Comparison of ENCODE assay signal across 1 cellular context in the genomic region with DNA sequence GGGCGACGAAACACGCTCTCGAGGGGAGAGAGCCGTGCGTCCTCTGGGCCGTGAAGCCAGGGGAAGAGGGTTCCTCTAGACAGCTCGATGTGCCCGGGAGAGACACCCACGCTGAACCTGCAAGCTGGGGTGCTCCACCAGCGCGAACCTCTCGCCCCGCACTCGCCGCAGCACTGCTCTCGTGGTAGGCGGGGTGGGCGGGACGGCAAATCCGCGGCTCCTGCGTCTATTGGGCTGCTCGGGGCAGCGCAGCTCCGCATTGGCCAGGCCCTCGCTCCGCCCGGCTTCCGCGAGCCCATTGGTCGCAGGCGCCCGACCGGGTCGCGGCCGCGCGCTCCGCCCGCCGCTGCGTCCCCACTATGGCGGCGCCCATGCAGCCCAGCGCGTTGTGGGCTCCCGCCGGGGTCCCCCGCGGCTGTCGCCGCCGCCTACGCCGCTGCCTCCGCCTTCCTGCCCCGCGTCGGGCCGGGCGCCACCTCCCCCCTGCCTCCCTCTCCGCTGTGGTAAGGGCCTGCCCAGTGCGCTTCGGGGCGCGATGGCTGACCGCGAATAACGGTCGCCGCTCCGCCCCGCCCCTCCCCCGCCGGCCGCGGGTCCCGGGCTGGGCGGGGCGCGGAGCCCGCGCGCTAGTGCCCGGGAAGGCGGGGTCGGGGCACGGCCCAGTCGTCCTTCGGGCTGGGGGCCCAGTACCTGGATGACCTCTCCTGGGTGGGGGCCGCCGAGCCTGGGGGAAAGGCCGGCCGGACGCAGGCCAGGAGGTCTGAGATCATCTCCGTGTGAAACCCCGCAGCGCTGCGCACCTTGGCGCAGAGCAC.
A peak's percentile ranks its signal among the peaks of the same experiment; 100 is the strongest.
TF ChIP-seq lines count a peak whose summit lies in the region.

A gene with protein sequence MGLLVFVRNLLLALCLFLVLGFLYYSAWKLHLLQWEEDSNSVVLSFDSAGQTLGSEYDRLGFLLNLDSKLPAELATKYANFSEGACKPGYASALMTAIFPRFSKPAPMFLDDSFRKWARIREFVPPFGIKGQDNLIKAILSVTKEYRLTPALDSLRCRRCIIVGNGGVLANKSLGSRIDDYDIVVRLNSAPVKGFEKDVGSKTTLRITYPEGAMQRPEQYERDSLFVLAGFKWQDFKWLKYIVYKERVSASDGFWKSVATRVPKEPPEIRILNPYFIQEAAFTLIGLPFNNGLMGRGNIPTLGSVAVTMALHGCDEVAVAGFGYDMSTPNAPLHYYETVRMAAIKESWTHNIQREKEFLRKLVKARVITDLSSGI (plus strand): TSS at position 346 of the 815 bp plus-strand sequence. CDS start 28,727 bp downstream, outside the sequence.

TF ChIP-seq in HEK293, 187 proteins besides CTCF, POLR2A, EP300 and RAD21 (continued from another document):
- TF ChIP-seq, protein P1, sequence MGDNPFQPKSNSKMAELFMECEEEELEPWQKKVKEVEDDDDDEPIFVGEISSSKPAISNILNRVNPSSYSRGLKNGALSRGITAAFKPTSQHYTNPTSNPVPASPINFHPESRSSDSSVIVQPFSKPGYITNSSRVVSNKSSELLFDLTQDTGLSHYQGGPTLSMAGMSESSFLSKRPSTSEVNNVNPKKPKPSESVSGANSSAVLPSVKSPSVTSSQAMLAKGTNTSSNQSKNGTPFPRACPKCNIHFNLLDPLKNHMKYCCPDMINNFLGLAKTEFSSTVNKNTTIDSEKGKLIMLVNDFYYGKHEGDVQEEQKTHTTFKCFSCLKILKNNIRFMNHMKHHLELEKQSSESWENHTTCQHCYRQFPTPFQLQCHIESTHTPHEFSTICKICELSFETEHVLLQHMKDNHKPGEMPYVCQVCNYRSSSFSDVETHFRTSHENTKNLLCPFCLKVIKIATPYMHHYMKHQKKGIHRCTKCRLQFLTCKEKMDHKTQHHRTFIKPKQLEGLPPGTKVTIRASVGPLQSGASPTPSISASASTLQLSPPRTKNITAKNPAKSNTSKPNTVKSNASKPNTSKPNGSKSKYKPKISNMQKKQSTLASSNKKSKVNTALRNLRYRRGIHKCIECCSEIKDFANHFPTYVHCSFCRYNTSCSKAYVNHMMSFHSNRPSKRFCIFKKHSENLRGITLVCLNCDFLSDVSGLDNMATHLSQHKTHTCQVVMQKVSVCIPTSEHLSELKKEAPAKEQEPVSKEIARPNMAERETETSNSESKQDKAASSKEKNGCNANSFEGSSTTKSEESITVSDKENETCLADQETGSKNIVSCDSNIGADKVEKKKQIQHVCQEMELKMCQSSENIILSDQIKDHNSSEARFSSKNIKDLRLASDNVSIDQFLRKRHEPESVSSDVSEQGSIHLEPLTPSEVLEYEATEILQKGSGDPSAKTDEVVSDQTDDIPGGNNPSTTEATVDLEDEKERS (tag by site-specific recombination; IDR thresholded peaks at IDR 0.05): no peak
- TF ChIP-seq, protein P2, sequence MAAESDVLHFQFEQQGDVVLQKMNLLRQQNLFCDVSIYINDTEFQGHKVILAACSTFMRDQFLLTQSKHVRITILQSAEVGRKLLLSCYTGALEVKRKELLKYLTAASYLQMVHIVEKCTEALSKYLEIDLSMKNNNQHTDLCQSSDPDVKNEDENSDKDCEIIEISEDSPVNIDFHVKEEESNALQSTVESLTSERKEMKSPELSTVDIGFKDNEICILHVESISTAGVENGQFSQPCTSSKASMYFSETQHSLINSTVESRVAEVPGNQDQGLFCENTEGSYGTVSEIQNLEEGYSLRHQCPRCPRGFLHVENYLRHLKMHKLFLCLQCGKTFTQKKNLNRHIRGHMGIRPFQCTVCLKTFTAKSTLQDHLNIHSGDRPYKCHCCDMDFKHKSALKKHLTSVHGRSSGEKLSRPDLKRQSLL (tag by site-specific recombination; IDR thresholded peaks at IDR 0.05): 0 out of 2 replicates have a peak, but pooled peaks have one; percentile 19
- TF ChIP-seq IKZF3 (tag by site-specific recombination; IDR thresholded peaks at IDR 0.05) (peak; percentile 62; the same call in 1 of the 2 replicates), ZEB2 (tag by site-specific recombination; IDR thresholded peaks at IDR 0.05) (peak; percentile 75; the same call in 1 of the 2 replicates), ZNF660 (tag by site-specific recombination; IDR thresholded peaks at IDR 0.05) (peak; percentile 45; the same call in 1 of the 2 replicates), MYNN (tag by site-specific recombination; IDR thresholded peaks at IDR 0.05; ENCODE audit: borderline replicate concordance) (no peak), OSR2 (tag by site-specific recombination; IDR thresholded peaks at IDR 0.05) (no peak), ZBTB8A (tag by site-specific recombination; IDR thresholded peaks at IDR 0.05) (peak; percentile 60), ZNF76 (tag by site-specific recombination; IDR thresholded peaks at IDR 0.05; ENCODE audit: borderline replicate concordance, low read depth) (peak; percentile 53; the same call in 1 of the 2 replicates), ZNF623 (tag by site-specific recombination; IDR thresholded peaks at IDR 0.05) (no peak), ZNF19 (tag by site-specific recombination; IDR thresholded peaks at IDR 0.05; ENCODE audit: low read depth) (no peak), ZNF138 (tag by site-specific recombination; IDR thresholded peaks at IDR 0.05; ENCODE audit: borderline replicate concordance) (no peak), ZNF423 (tag by site-specific recombination; IDR thresholded peaks at IDR 0.05) (no peak), ZNF114 (tag by site-specific recombination; IDR thresholded peaks at IDR 0.05) (no peak), ZNF157 (tag by site-specific recombination; IDR thresholded peaks at IDR 0.05) (no peak), ZNF354C (tag by site-specific recombination; IDR thresholded peaks at IDR 0.05; ENCODE audit: borderline replicate concordance, low read depth) (no peak), FEZF1 (tag by site-specific recombination; IDR thresholded peaks at IDR 0.05) (peak; percentile 40; the same call in 1 of the 2 replicates), ZNF155 (tag by site-specific recombination; IDR thresholded peaks at IDR 0.05) (no peak), ZNF654 (tag by site-specific recombination; IDR thresholded peaks at IDR 0.05; ENCODE audit: low read depth) (no peak), EGR2 (tag by site-specific recombination; IDR thresholded peaks at IDR 0.05; ENCODE audit: low read depth) (peak; percentile 86)
- TF ChIP-seq, protein P3, sequence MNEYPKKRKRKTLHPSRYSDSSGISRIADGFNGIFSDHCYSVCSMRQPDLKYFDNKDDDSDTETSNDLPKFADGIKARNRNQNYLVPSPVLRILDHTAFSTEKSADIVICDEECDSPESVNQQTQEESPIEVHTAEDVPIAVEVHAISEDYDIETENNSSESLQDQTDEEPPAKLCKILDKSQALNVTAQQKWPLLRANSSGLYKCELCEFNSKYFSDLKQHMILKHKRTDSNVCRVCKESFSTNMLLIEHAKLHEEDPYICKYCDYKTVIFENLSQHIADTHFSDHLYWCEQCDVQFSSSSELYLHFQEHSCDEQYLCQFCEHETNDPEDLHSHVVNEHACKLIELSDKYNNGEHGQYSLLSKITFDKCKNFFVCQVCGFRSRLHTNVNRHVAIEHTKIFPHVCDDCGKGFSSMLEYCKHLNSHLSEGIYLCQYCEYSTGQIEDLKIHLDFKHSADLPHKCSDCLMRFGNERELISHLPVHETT (tag by site-specific recombination; IDR thresholded peaks at IDR 0.05): no peak
- TF ChIP-seq, protein P4, sequence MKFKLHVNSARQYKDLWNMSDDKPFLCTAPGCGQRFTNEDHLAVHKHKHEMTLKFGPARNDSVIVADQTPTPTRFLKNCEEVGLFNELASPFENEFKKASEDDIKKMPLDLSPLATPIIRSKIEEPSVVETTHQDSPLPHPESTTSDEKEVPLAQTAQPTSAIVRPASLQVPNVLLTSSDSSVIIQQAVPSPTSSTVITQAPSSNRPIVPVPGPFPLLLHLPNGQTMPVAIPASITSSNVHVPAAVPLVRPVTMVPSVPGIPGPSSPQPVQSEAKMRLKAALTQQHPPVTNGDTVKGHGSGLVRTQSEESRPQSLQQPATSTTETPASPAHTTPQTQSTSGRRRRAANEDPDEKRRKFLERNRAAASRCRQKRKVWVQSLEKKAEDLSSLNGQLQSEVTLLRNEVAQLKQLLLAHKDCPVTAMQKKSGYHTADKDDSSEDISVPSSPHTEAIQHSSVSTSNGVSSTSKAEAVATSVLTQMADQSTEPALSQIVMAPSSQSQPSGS (tag by site-specific recombination; IDR thresholded peaks at IDR 0.05; ENCODE audit: low read depth): no peak
- TF ChIP-seq, protein P5, sequence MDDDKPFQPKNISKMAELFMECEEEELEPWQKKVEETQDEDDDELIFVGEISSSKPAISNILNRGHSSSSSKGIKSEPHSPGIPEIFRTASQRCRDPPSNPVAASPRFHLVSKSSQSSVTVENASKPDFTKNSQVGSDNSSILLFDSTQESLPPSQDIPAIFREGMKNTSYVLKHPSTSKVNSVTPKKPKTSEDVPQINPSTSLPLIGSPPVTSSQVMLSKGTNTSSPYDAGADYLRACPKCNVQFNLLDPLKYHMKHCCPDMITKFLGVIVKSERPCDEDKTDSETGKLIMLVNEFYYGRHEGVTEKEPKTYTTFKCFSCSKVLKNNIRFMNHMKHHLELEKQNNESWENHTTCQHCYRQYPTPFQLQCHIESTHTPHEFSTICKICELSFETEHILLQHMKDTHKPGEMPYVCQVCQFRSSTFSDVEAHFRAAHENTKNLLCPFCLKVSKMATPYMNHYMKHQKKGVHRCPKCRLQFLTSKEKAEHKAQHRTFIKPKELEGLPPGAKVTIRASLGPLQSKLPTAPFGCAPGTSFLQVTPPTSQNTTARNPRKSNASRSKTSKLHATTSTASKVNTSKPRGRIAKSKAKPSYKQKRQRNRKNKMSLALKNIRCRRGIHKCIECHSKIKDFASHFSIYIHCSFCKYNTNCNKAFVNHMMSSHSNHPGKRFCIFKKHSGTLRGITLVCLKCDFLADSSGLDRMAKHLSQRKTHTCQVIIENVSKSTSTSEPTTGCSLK (tag by site-specific recombination; IDR thresholded peaks at IDR 0.05): no peak
- TF ChIP-seq, protein P6, sequence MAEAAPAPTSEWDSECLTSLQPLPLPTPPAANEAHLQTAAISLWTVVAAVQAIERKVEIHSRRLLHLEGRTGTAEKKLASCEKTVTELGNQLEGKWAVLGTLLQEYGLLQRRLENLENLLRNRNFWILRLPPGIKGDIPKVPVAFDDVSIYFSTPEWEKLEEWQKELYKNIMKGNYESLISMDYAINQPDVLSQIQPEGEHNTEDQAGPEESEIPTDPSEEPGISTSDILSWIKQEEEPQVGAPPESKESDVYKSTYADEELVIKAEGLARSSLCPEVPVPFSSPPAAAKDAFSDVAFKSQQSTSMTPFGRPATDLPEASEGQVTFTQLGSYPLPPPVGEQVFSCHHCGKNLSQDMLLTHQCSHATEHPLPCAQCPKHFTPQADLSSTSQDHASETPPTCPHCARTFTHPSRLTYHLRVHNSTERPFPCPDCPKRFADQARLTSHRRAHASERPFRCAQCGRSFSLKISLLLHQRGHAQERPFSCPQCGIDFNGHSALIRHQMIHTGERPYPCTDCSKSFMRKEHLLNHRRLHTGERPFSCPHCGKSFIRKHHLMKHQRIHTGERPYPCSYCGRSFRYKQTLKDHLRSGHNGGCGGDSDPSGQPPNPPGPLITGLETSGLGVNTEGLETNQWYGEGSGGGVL (tag by site-specific recombination; IDR thresholded peaks at IDR 0.05): 0 out of 2 replicates have a peak, but pooled peaks have one; percentile 15
- TF ChIP-seq, protein P7, sequence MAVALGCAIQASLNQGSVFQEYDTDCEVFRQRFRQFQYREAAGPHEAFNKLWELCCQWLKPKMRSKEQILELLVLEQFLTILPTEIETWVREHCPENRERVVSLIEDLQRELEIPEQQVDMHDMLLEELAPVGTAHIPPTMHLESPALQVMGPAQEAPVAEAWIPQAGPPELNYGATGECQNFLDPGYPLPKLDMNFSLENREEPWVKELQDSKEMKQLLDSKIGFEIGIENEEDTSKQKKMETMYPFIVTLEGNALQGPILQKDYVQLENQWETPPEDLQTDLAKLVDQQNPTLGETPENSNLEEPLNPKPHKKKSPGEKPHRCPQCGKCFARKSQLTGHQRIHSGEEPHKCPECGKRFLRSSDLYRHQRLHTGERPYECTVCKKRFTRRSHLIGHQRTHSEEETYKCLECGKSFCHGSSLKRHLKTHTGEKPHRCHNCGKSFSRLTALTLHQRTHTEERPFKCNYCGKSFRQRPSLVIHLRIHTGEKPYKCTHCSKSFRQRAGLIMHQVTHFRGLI (tag by site-specific recombination; IDR thresholded peaks at IDR 0.05): no peak; the same call in 1 of the 2 replicates
